In genomic region chr7:48537561-48537960, GRCh38 we compare ENCODE assay signal across 27 cellular contexts.
DNase-seq lines count a peak whose midpoint lies in the region; ATAC-seq, FAIRE-seq and TF ChIP-seq lines count a peak whose summit lies in the region.
"Had no signal": no experiment of that assay in that cellular context is flagged by ENCODE, and none has a peak within 500 bp of the region (broad histone marks: within the 10 kb centered on the region; RNA-seq: fewer than 3 reads in every experiment).

No MANE protein-coding gene starts in this region.

- DNase-seq in activated naive CD4-positive, alpha-beta T cell treated with anti-CD3 and anti-CD28 coated beads for 36 hours, result peak; percentile 6
- no peak for DNase-seq in activated naive CD4-positive, alpha-beta T cell treated with Interleukin-2 at 50 U/mL for 16 hours
- DNase-seq in RKO (ENCODE audit: low spot score) (peak; percentile 75), NCI-H2107 treated with DMSO at 0.1 percent for 48 hours (lab: John Stamatoyannopoulos, UW; ENCODE audit: unreplicated experiment) (no peak), D721Med (ENCODE audit: insufficient read length, low spot score) (no peak), posterior cingulate gyrus (no peak)
- no peak for DNase-seq in stimulated activated effector memory CD8-positive, alpha-beta T cell treated with anti-CD3 and anti-CD28 coated beads, Interleukin-12 subunit alpha, Interleukin-12 subunit beta, amount 100 ng/mL, for 72 hours (ENCODE audit: low spot score in 2 of 2)
- DNase-seq: activated CD4-positive, alpha-beta T cell treated with anti-CD3 and anti-CD28 coated beads for 1 hour; activated naive CD4-positive, alpha-beta T cell treated with anti-CD3 and anti-CD28 coated beads, Interleukin-2, amount 10 ng/mL, durations not matched to agents 7 days and 5 days; activated T-cell treated with anti-CD3 and anti-CD28 coated beads, Interleukin-2, amount 50 U/mL, for 24 hours; anterior cingulate cortex; cortex of kidney; endodermal cell; H7; IMR-90; left cardiac atrium; MG63; NCI-H1417 treated with DMSO at 0.1 percent for 48 hours; NCI-H510A; NK-92 treated with Interleukin-12 subunit alpha and Interleukin-12 subunit beta, amount 100 ng/mL, for 24 hours; psoas muscle; stimulated activated CD4-positive, alpha-beta T cell treated with anti-CD3 and anti-CD28 coated beads, Interleukin-1b, Interleukin-23, amount 100 ng/mL, for 48 hours had no signal

- H3K27me3 Mint-ChIP-seq in activated naive CD4-positive, alpha-beta T cell treated with anti-CD3 and anti-CD28 coated beads for 36 hours (ENCODE audit: low read depth), result no peaks in the 10 kb centered on the region
- H3K27me3 Mint-ChIP-seq: activated naive CD4-positive, alpha-beta T cell treated with anti-CD3 and anti-CD28 coated beads, Interleukin-2, amount 10 ng/mL, durations not matched to agents 7 days and 5 days; activated T-cell treated with anti-CD3 and anti-CD28 coated beads, Interleukin-2, amount 50 U/mL, for 24 hours; B cell had no signal

- intact Hi-C loops in activated naive CD4-positive, alpha-beta T cell treated with anti-CD3 and anti-CD28 coated beads for 36 hours (cut with micrococcal nuclease), result no loop called here
- intact Hi-C loops in posterior cingulate gyrus (cut with DNase I), result no loop called here

- H3K4me1 Mint-ChIP-seq in activated naive CD4-positive, alpha-beta T cell treated with anti-CD3 and anti-CD28 coated beads for 36 hours (ENCODE audit: low read depth), result no peaks in the 10 kb centered on the region
- no peaks in the 10 kb centered on the region for H3K4me1 Mint-ChIP-seq in stimulated activated effector memory CD8-positive, alpha-beta T cell treated with anti-CD3 and anti-CD28 coated beads, Interleukin-12 subunit alpha, Interleukin-12 subunit beta, amount 100 ng/mL, for 72 hours
- H3K4me1 Mint-ChIP-seq: activated naive CD4-positive, alpha-beta T cell treated with anti-CD3 and anti-CD28 coated beads, Interleukin-2, amount 10 ng/mL, durations not matched to agents 7 days and 5 days; B cell had no signal

- FAIRE-seq in D721Med (lab: Jason Lieb, UNC), result no peak
- FAIRE-seq: GM12891 had no signal

- no peak overlapping the region for H3K4me3 Mint-ChIP-seq in activated naive CD4-positive, alpha-beta T cell treated with anti-CD3 and anti-CD28 coated beads for 36 hours
- no peak overlapping the region for H3K4me3 Mint-ChIP-seq in stimulated activated effector memory CD8-positive, alpha-beta T cell treated with anti-CD3 and anti-CD28 coated beads, Interleukin-12 subunit alpha, Interleukin-12 subunit beta, amount 100 ng/mL, for 72 hours
- H3K4me3 Mint-ChIP-seq: activated naive CD4-positive, alpha-beta T cell treated with anti-CD3 and anti-CD28 coated beads, Interleukin-2, amount 10 ng/mL, durations not matched to agents 7 days and 5 days; activated T-cell treated with anti-CD3 and anti-CD28 coated beads, Interleukin-2, amount 50 U/mL, for 24 hours; B cell; endodermal cell; T-helper 1 cell treated with Interleukin-12 subunit alpha and Interleukin-12 subunit beta and Interleukin-4 antibody, amounts not matched to agents 30 μg/mL and 1 μg/mL, for 36 hours had no signal

- CTCF ChIA-PET in activated naive CD4-positive, alpha-beta T cell treated with anti-CD3 and anti-CD28 coated beads for 36 hours (lab: Charles Lee), result no interaction called here

- no peak overlapping the region for H3K27ac Mint-ChIP-seq in activated naive CD4-positive, alpha-beta T cell treated with anti-CD3 and anti-CD28 coated beads for 36 hours
- no peak overlapping the region for H3K27ac Mint-ChIP-seq in stimulated activated effector memory CD8-positive, alpha-beta T cell treated with anti-CD3 and anti-CD28 coated beads, Interleukin-12 subunit alpha, Interleukin-12 subunit beta, amount 100 ng/mL, for 72 hours
- H3K27ac Mint-ChIP-seq: activated naive CD4-positive, alpha-beta T cell treated with anti-CD3 and anti-CD28 coated beads, Interleukin-2, amount 10 ng/mL, durations not matched to agents 7 days and 5 days; activated T-cell treated with anti-CD3 and anti-CD28 coated beads, Interleukin-2, amount 50 U/mL, for 24 hours; B cell; endodermal cell; T-helper 1 cell treated with Interleukin-12 subunit alpha and Interleukin-12 subunit beta and Interleukin-4 antibody, amounts not matched to agents 30 μg/mL and 1 μg/mL, for 36 hours had no signal

- H3K36me3 Mint-ChIP-seq in activated naive CD4-positive, alpha-beta T cell treated with anti-CD3 and anti-CD28 coated beads for 36 hours (ENCODE audit: low read depth), result no peaks in the 10 kb centered on the region
- H3K36me3 Mint-ChIP-seq in stimulated activated effector memory CD8-positive, alpha-beta T cell treated with anti-CD3 and anti-CD28 coated beads, Interleukin-12 subunit alpha, Interleukin-12 subunit beta, amount 100 ng/mL, for 72 hours, result no peaks in the 10 kb centered on the region
- H3K36me3 Mint-ChIP-seq: activated naive CD4-positive, alpha-beta T cell treated with anti-CD3 and anti-CD28 coated beads, Interleukin-2, amount 10 ng/mL, durations not matched to agents 7 days and 5 days had no signal

- peaks cover 14% of the 10 kb centered on the region for H3K9me3 Mint-ChIP-seq in activated naive CD4-positive, alpha-beta T cell treated with anti-CD3 and anti-CD28 coated beads for 36 hours
- peaks cover 16% of the 10 kb centered on the region for H3K9me3 Mint-ChIP-seq in stimulated activated effector memory CD8-positive, alpha-beta T cell treated with anti-CD3 and anti-CD28 coated beads, Interleukin-12 subunit alpha, Interleukin-12 subunit beta, amount 100 ng/mL, for 72 hours

- no peak for TF ChIP-seq CTCF in D721Med (IDR thresholded peaks at IDR 0.05; ENCODE audit: insufficient read depth, missing control alignments)

- peak; percentile 95 for ATAC-seq in esophagus mucosa
- peak; percentile 31 for ATAC-seq in stimulated activated effector memory CD8-positive, alpha-beta T cell treated with anti-CD3 and anti-CD28 coated beads, Interleukin-12 subunit alpha, Interleukin-12 subunit beta, amount 100 ng/mL, for 72 hours
- ATAC-seq: left cardiac atrium, Panc1, psoas muscle had no signal

Comparison
In these comparisons a context has a peak if more than half of its experiments do, and no peak if none do; other contexts are left out.
1. DNase-seq: peak in activated naive CD4-positive, alpha-beta T cell treated with anti-CD3 and anti-CD28 coated beads for 36 hours (single experiment) and RKO (single experiment); none in activated naive CD4-positive, alpha-beta T cell treated with Interleukin-2 at 50 U/mL for 16 hours (single experiment), stimulated activated effector memory CD8-positive, alpha-beta T cell treated with anti-CD3 and anti-CD28 coated beads, Interleukin-12 subunit alpha, Interleukin-12 subunit beta, amount 100 ng/mL, for 72 hours (0 of 2), NCI-H2107 treated with DMSO at 0.1 percent for 48 hours (single experiment), D721Med (single experiment) and posterior cingulate gyrus (0 of 10).